1 cellular context compared by ENCODE assay signal in genomic region chr11:12196862-12197261, GRCh38.
TF ChIP-seq lines count a peak whose summit lies in the region.

No MANE protein-coding gene starts in this region.

TF ChIP-seq in IMR-90, 13 proteins besides CTCF, POLR2A, EP300 and RAD21:
- TF ChIP-seq MAZ (IDR thresholded peaks at IDR 0.05; ENCODE audit: borderline replicate concordance, low read depth, low read length) (no peak), MAFK (IDR thresholded peaks at IDR 0.05; ENCODE audit: low read depth, low read length) (no peak), RCOR1 (IDR thresholded peaks at IDR 0.05; ENCODE audit: insufficient replicate concordance, low read length) (no peak), CEBPB (IDR thresholded peaks at IDR 0.05; ENCODE audit: low read depth, low read length) (no peak), ELK1 (IDR thresholded peaks at IDR 0.05; ENCODE audit: borderline replicate concordance, low read depth, low read length) (no peak), MXI1 (IDR thresholded peaks at IDR 0.05; ENCODE audit: borderline replicate concordance, low read depth, low read length) (no peak), BHLHE40 (IDR thresholded peaks at IDR 0.05; ENCODE audit: low read depth, low read length) (no peak), CHD1 (IDR thresholded peaks at IDR 0.05; ENCODE audit: low read depth, low read length) (no peak), RFX5 (IDR thresholded peaks at IDR 0.05; ENCODE audit: low read depth, low read length) (no peak), USF2 (IDR thresholded peaks at IDR 0.05; ENCODE audit: low read depth, low read length) (no peak), SMC3 (IDR thresholded peaks at IDR 0.05; ENCODE audit: low read depth, low read length) (no peak)
